8 cellular contexts compared by ENCODE assay signal in the genomic region with DNA sequence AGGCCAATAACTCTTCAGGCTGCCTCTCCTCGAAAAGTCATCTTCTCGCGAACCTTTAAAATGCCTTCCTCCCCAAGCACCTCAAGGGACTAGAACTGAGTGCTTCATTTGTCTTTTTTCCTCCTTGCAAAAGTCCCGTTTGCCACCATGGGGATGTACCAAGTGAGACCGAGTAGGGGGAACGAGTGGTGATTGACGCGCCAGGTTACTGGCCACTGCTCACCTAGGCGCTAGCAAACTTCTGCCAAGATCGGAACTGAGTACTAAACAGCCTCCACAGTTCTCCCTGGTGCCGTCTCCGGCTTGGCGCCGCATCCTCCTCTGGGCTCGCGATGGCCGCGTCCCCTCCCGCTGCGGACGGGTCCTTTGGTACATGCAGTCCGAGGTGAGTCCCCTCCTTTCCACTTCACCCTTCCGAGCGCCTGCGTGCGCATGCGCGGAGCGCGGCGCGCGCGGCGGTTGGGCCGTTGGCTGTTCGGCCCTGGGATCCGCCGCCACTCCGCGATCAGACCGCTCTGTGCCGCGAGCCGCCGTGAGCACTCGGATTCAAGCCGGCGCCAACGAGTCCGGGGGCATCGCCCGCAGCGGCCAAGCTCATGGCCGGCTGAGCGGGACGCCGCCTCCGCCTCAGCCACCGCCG. TPM values are rescaled to one million over a fixed set of nuclear protein-coding genes. Genes with fewer than 3 reads are reported as not detected.
DNase-seq lines count a peak whose midpoint lies in the region; TF ChIP-seq lines count a peak whose summit lies in the region.

A gene (plus strand): TSS at position 402 of the 640 bp plus-strand sequence. CDS start 4,877 bp downstream, outside the sequence.

- no peaks in the 10 kb centered on the region for H3K27me3 Mint-ChIP-seq in mesothelial cell of epicardium (ENCODE audit: low read depth)

- H3K36me3 ChIP-seq in endocrine pancreas (ENCODE audit: control insufficient read depth, insufficient read depth, low read length), result peaks cover 10% of the 10 kb centered on the region

- DNase-seq in COLO668 (lab: John Stamatoyannopoulos, UW; ENCODE audit: unreplicated experiment) (peak; percentile 78), GM20000 (ENCODE audit: low spot score) (peak; percentile 88), HS-5 (ENCODE audit: low read depth) (peak; percentile 73), NOMO-1 treated with DMSO at 0.1 percent for 48 hours (lab: John Stamatoyannopoulos, UW; ENCODE audit: unreplicated experiment) (peak; percentile 70), mesothelial cell of epicardium (ENCODE audit: low spot score in 2 of 2, unreplicated experiment in 2 of 2) (peak; percentile 79 to 86)
- DNase-seq in activated CD8-positive, alpha-beta memory T cell treated with anti-CD3 and anti-CD28 coated beads, Interleukin-2, amount 50 U/mL, for 1 hour (ENCODE audit: extremely low read depth), result peak; percentile 47
- DNase-seq in stimulated activated CD8-positive, alpha-beta memory T cell treated with anti-CD3 and anti-CD28 coated beads, Interleukin-2, amount 100 ng/mL, for 1 hour (ENCODE audit: low read depth in 2 of 2), result peak; percentile 42 to 52

- H3K36me3 Mint-ChIP-seq in mesothelial cell of epicardium, result peaks cover 29% of the 10 kb centered on the region

- H3K4me1 ChIP-seq in endocrine pancreas (ENCODE audit: control insufficient read depth, insufficient read depth, low read length), result no peaks in the 10 kb centered on the region

- H3K4me1 Mint-ChIP-seq in mesothelial cell of epicardium, result peaks cover 36% of the 10 kb centered on the region

- H3K9me3 Mint-ChIP-seq in mesothelial cell of epicardium, result no peaks in the 10 kb centered on the region

- no peaks in the 10 kb centered on the region for H3K27me3 ChIP-seq in endocrine pancreas (ENCODE audit: control insufficient read depth, insufficient read depth, low read length)

- peak within 1 kb of the TSS; percentile 96 for H3K9ac ChIP-seq in endocrine pancreas (ENCODE audit: control insufficient read depth, insufficient read depth, low read length)

- H3K4me3 ChIP-seq in endocrine pancreas (ENCODE audit: control insufficient read depth, insufficient read depth, low read length), result peak within 1 kb of the TSS; percentile 75

- TF ChIP-seq CTCF in GM20000 (IDR thresholded peaks at IDR 0.05; ENCODE audit: extremely low read depth, missing control alignments) (no peak), mesothelial cell of epicardium (IDR thresholded peaks at IDR 0.05; ENCODE audit: unreplicated experiment) (no peak)

- peak within 1 kb of the TSS; percentile 99 for H3K27ac Mint-ChIP-seq in mesothelial cell of epicardium

- H3K4me3 Mint-ChIP-seq in mesothelial cell of epicardium, result peak within 1 kb of the TSS; percentile 93

- H3K9me3 ChIP-seq in endocrine pancreas (ENCODE audit: control insufficient read depth, low read length), result no peaks in the 10 kb centered on the region

RNA-seq across cellular contexts. Expression of the gene that starts here (rescaled TPM):
- 216 to 226 TPM (median 221 TPM) in 3 replicates for total RNA-seq in mesothelial cell of epicardium

Comparison
In these comparisons a context has a peak if more than half of its experiments do, and no peak if none do; other contexts are left out.
1. Peak in every context shown above with its lines: DNase-seq and H3K4me3 ChIP-seq.